In the genomic region with DNA sequence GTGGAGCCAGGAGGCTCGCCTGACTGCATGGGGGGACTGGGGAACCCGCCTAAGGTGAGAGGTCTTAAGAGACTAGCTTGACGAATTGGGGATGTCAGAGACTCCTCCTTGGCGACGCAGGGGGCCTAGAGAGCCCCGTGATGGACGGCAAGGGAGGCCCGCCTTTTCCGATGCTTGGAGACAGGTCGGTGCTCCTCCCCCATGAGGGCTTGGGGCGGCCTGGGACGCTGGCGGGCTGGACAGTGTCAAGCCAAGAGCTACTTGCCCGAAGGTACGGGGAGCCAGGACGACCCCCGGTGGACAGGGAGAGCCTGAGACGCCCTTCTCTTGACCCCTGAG, we compare ENCODE assay signal across 8 cellular contexts. TPM values are rescaled to one million over a fixed set of nuclear protein-coding genes. Genes with fewer than 3 reads are reported as not detected.
A peak's percentile ranks its signal among the peaks of the same experiment; 100 is the strongest.
DNase-seq lines count a peak whose midpoint lies in the region; ATAC-seq and TF ChIP-seq lines count a peak whose summit lies in the region.

No MANE protein-coding gene starts in this region.

- peak overlapping the region; percentile 93 for H3K4me2 ChIP-seq in MM.1S (ENCODE audit: low read depth, low read length)

- H3K27ac Mint-ChIP-seq in activated naive CD4-positive, alpha-beta T cell treated with anti-CD3 and anti-CD28 coated beads, Interleukin-2, amount 50 U/mL, for 24 hours, result peak overlapping the region; percentile 77

- intact Hi-C loops in left cardiac atrium (cut with DNase I) (no loop called here), psoas muscle (cut with DNase I) (loop anchor here in 1 of 2 donors (2.0 to 10.0 kb wide), 2 partner anchors 59 to 119 kb away; a partner anchor contains a TSS)

- H4K20me1 ChIP-seq in MM.1S (ENCODE audit: insufficient read depth, low read length), result no peaks in the 10 kb centered on the region

- ATAC-seq in left cardiac atrium (peak; percentile 56 to 68), psoas muscle (peak; percentile 6 to 44 (median 20))

- peak; percentile 52 for DNase-seq in NCI-H748 (lab: John Stamatoyannopoulos, UW; ENCODE audit: unreplicated experiment)
- no peak for DNase-seq in NCI-H748 treated with DMSO at 0.1 percent for 48 hours (lab: John Stamatoyannopoulos, UW)
- peak; percentile 53 for DNase-seq in HEK293T (ENCODE audit: extremely low spot score)
- DNase-seq in MM.1S, result peak; percentile 57
- DNase-seq in left cardiac atrium, result peak; percentile 56
- DNase-seq in psoas muscle, result peak; percentile 46 to 76
- DNase-seq in dedifferentiated amniotic fluid mesenchymal stem cell (ENCODE audit: extremely low spot score), result no peak

- H3K27ac ChIP-seq in MM.1S (ENCODE audit: low read length) (peak overlapping the region; percentile 71; the same call in 1 of the 2 replicates), psoas muscle (peak overlapping the region; percentile 92)

- peaks cover 4% of the 10 kb centered on the region for H3K36me3 Mint-ChIP-seq in activated naive CD4-positive, alpha-beta T cell treated with anti-CD3 and anti-CD28 coated beads, Interleukin-2, amount 50 U/mL, for 24 hours

- POLR2A ChIA-PET in HEK293T (lab: Yijun Ruan, JAX), result interaction anchor here (1.0 to 1.9 kb wide), 4 partner anchors 8 to 58 kb away, joined by 3 to 13 read pairs (median 6); a partner anchor contains a TSS

- CTCF ChIA-PET in HEK293T (lab: Yijun Ruan, JAX), result no interaction called here

- 1 to 2% (median 2%) methylated on average over 18 of the region's 18 CpGs for WGBS in psoas muscle, 3 donors

- H3K9ac ChIP-seq in MM.1S (ENCODE audit: low read length), result peak overlapping the region; percentile 84

- TF ChIP-seq CTCF in MM.1S (IDR thresholded peaks at IDR 0.05; ENCODE audit: low read length), result 0 out of 2 replicates have a peak, but pooled peaks have one; percentile 2
- TF ChIP-seq CTCF in psoas muscle (IDR thresholded peaks at IDR 0.05), result no peak

- peak overlapping the region; percentile 98 for H3K4me3 Mint-ChIP-seq in activated naive CD4-positive, alpha-beta T cell treated with anti-CD3 and anti-CD28 coated beads, Interleukin-2, amount 50 U/mL, for 24 hours

- H3K9me2 ChIP-seq in MM.1S (replicated peaks; ENCODE audit: insufficient read depth, low read length), result no peaks in the 10 kb centered on the region

- H3K9me3 Mint-ChIP-seq in activated naive CD4-positive, alpha-beta T cell treated with anti-CD3 and anti-CD28 coated beads, Interleukin-2, amount 50 U/mL, for 24 hours, result no peaks in the 10 kb centered on the region

- H3K9me3 ChIP-seq in MM.1S (replicated peaks; ENCODE audit: insufficient read depth, low read length) (no peaks in the 10 kb centered on the region), psoas muscle (no peaks in the 10 kb centered on the region)

- peaks cover 9% of the 10 kb centered on the region for H3K4me1 ChIP-seq in MM.1S (ENCODE audit: low read length)
- peaks cover 26% of the 10 kb centered on the region for H3K4me1 ChIP-seq in psoas muscle

- peaks cover 33% of the 10 kb centered on the region for H3K79me2 ChIP-seq in MM.1S (ENCODE audit: low read length)

- H3K4me1 Mint-ChIP-seq in activated naive CD4-positive, alpha-beta T cell treated with anti-CD3 and anti-CD28 coated beads, Interleukin-2, amount 50 U/mL, for 24 hours, result peaks cover 37% of the 10 kb centered on the region

- no peaks in the 10 kb centered on the region for H3K27me3 ChIP-seq in MM.1S (replicated peaks; ENCODE audit: insufficient read depth, low read length)
- H3K27me3 ChIP-seq in psoas muscle (ENCODE audit: insufficient read depth in 3 of 3, low read length in 2 of 3), result no peaks in the 10 kb centered on the region

- H3K4me3 ChIP-seq in MM.1S (ENCODE audit: low read length) (peak overlapping the region; percentile 97), psoas muscle (peak overlapping the region; percentile 97)

- no peaks in the 10 kb centered on the region for H3K36me3 ChIP-seq in MM.1S (replicated peaks; ENCODE audit: insufficient read depth, low read length)
- peaks cover 0 to 22% of the 10 kb centered on the region in 2 donors for H3K36me3 ChIP-seq in psoas muscle (ENCODE audit: insufficient read depth in 1 of 2, low read depth in 1 of 2)

- H3K27me3 Mint-ChIP-seq in activated naive CD4-positive, alpha-beta T cell treated with anti-CD3 and anti-CD28 coated beads, Interleukin-2, amount 50 U/mL, for 24 hours, result no peaks in the 10 kb centered on the region

- peak overlapping the region; percentile 97 for H2AFZ ChIP-seq in MM.1S (ENCODE audit: low read length)

- no peaks in the 10 kb centered on the region for H3F3A ChIP-seq in MM.1S (ENCODE audit: insufficient read depth, low read length)

TF ChIP-seq in HEK293T, 16 proteins besides CTCF, POLR2A, EP300 and RAD21:
- 0 out of 2 replicates have a peak, but pooled peaks have one; percentile 20 for TF ChIP-seq HDGF (IDR thresholded peaks at IDR 0.05; ENCODE audit: borderline replicate concordance)
- TF ChIP-seq, protein P1, sequence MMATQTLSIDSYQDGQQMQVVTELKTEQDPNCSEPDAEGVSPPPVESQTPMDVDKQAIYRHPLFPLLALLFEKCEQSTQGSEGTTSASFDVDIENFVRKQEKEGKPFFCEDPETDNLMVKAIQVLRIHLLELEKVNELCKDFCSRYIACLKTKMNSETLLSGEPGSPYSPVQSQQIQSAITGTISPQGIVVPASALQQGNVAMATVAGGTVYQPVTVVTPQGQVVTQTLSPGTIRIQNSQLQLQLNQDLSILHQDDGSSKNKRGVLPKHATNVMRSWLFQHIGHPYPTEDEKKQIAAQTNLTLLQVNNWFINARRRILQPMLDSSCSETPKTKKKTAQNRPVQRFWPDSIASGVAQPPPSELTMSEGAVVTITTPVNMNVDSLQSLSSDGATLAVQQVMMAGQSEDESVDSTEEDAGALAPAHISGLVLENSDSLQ (IDR thresholded peaks at IDR 0.05), result peak; percentile 83
- TF ChIP-seq ZNF384 (IDR thresholded peaks at IDR 0.05), result no peak

RNA-seq across cellular contexts. Expression of a gene that starts 0.6 kb away (rescaled TPM):
- total RNA-seq in left cardiac atrium (10 to 100 TPM; 11.4 to 16.0 TPM), psoas muscle (10 to 100 TPM in 2 of 4 donors, 1 to 10 TPM in 2; 7.2 to 17.3 (median 12.2) TPM)
- polyA plus RNA-seq in psoas muscle, result 10 to 100 TPM; 12.7 to 33.3 (median 19.7) TPM

RNA-seq across cellular contexts. Expression of a gene that starts 13.0 kb away (rescaled TPM):
- total RNA-seq in left cardiac atrium (under 1 TPM in 1 of 2 donors, not detected in 1; 0.27 TPM), psoas muscle (under 1 TPM in 2 of 4 donors, not detected in 2; 0.23 to 0.24 TPM)
- under 1 TPM in 2 of 3 donors, not detected in 1; 0.21 to 0.25 TPM for polyA plus RNA-seq in psoas muscle

RNA-seq across cellular contexts. Expression of a gene that starts 18.4 kb away (rescaled TPM):
- total RNA-seq in left cardiac atrium (10 to 100 TPM; 11.6 to 13.2 TPM), psoas muscle (10 to 100 TPM in 3 of 4 donors, 1 to 10 TPM in 1; 7.1 to 12.6 (median 10.6) TPM)
- polyA plus RNA-seq in psoas muscle, result 10 to 100 TPM in 2 of 3 donors, 1 to 10 TPM in 1; 9.5 to 22.3 (median 13.3) TPM

RNA-seq across cellular contexts. Expression of a gene that starts 37.0 kb away (rescaled TPM):
- total RNA-seq in left cardiac atrium (1 to 10 TPM; 7.2 to 7.9 TPM), psoas muscle (1 to 10 TPM; 1.2 to 3.9 (median 1.6) TPM)
- 1 to 10 TPM in 1 of 3 donors, under 1 TPM in 2; 0.51 to 1.0 (median 0.66) TPM for polyA plus RNA-seq in psoas muscle

RNA-seq across cellular contexts. Expression of a gene that starts 58.5 kb away (rescaled TPM):
- 1 to 10 TPM; 2.3 to 4.4 TPM for total RNA-seq in left cardiac atrium
- total RNA-seq in psoas muscle, result 1 to 10 TPM; 1.9 to 7.0 (median 2.9) TPM
- polyA plus RNA-seq in psoas muscle, result 1 to 10 TPM; 3.6 to 9.6 (median 6.5) TPM

Comparison
In these comparisons a context has a peak if more than half of its experiments do, and no peak if none do; other contexts are left out.
1. DNase-seq: peak in NCI-H748 (single experiment), HEK293T (single experiment), MM.1S (single experiment), left cardiac atrium (single experiment) and psoas muscle (2 of 2); none in NCI-H748 treated with DMSO at 0.1 percent for 48 hours (single experiment) and dedifferentiated amniotic fluid mesenchymal stem cell (single experiment).